In genomic region chr19:20318616-20319015, GRCh38 we compare ENCODE assay signal across 31 cellular contexts.
"Had no signal": no experiment of that assay in that cellular context is flagged by ENCODE, and none has a peak within 500 bp of the region (broad histone marks: within the 10 kb centered on the region; RNA-seq: fewer than 3 reads in every experiment).

No MANE protein-coding gene starts in this region.

- H3K27ac Mint-ChIP-seq: activated CD8-positive, alpha-beta T cell treated with anti-CD3 and anti-CD28 coated beads for 36 hours; activated naive CD4-positive, alpha-beta T cell treated with anti-CD3 and anti-CD28 coated beads, Interleukin-2, amount 10 ng/mL, durations not matched to agents 7 days and 5 days; activated naive CD4-positive, alpha-beta T cell treated with anti-CD3 and anti-CD28 coated beads, Interleukin-2, amount 50 U/mL, for 72 hours; activated naive CD8-positive, alpha-beta T cell treated with anti-CD3 and anti-CD28 coated beads, Interleukin-2, amount 10 ng/mL, durations not matched to agents 7 days and 5 days; activated T-helper 1 cell treated with anti-CD3 and anti-CD28 coated beads, Interleukin-12 subunit alpha, Interleukin-12 subunit beta, Interleukin-2, Interleukin-4 antibody, amounts not matched to agents 30 ng/mL and 10 ng/mL and 1 ng/mL, durations not matched to agents 14 hours and 24 hours and 36 hours; activated T-helper 2 cell treated with anti-CD3 and anti-CD28 coated beads, Interferon-gamma antibody, Interleukin-2, Interleukin-4, amounts not matched to agents 10 μg/mL and 5 μg/mL and 100 μg/mL, durations not matched to agents 14 hours and 24 hours and 36 hours; effector memory CD8-positive, alpha-beta T cell; T-helper 17 cell; T-helper 2 cell treated with Interferon-gamma antibody and Interleukin-4, amounts not matched to agents 5 μg/mL and 100 μg/mL, for 36 hours; WTC11 had no signal

- H3K4me1 Mint-ChIP-seq: activated naive CD4-positive, alpha-beta T cell treated with anti-CD3 and anti-CD28 coated beads, Interleukin-2, amount 10 ng/mL, durations not matched to agents 7 days and 5 days; activated naive CD8-positive, alpha-beta T cell treated with anti-CD3 and anti-CD28 coated beads, Interleukin-2, amount 10 ng/mL, durations not matched to agents 7 days and 5 days had no signal

- H3K36me3 Mint-ChIP-seq: activated naive CD4-positive, alpha-beta T cell treated with anti-CD3 and anti-CD28 coated beads, Interleukin-2, amount 10 ng/mL, durations not matched to agents 7 days and 5 days; activated naive CD4-positive, alpha-beta T cell treated with anti-CD3 and anti-CD28 coated beads, Interleukin-2, amount 50 U/mL, for 72 hours; WTC11 had no signal

- FAIRE-seq: astrocyte, colon, endometrium, endothelial cell of umbilical vein, frontal cortex had no signal

- H3K9me3 Mint-ChIP-seq: activated CD8-positive, alpha-beta T cell treated with anti-CD3 and anti-CD28 coated beads for 36 hours; effector memory CD8-positive, alpha-beta T cell had no signal

- ATAC-seq: activated CD8-positive, alpha-beta T cell treated with anti-CD3 and anti-CD28 coated beads for 36 hours; activated naive CD4-positive, alpha-beta T cell treated with anti-CD3 and anti-CD28 coated beads, Interleukin-2, amount 50 U/mL, for 72 hours; effector memory CD8-positive, alpha-beta T cell; esophagus mucosa; T-helper 17 cell; WTC11 had no signal

- DNase-seq: activated CD4-positive, alpha-beta T cell treated with anti-CD3 and anti-CD28 coated beads for 1 hour; activated CD4-positive, alpha-beta T cell treated with anti-CD3 and anti-CD28 coated beads for 4 hours; activated CD4-positive, alpha-beta T cell treated with anti-CD3 and anti-CD28 coated beads, Interleukin-2, amount 50 U/mL, for 1 hour; activated CD4-positive, alpha-beta T cell treated with anti-CD3 and anti-CD28 coated beads, Interleukin-2, amount 50 U/mL, for 48 hours; activated CD8-positive, alpha-beta memory T cell treated with anti-CD3 and anti-CD28 coated beads for 24 hours; activated CD8-positive, alpha-beta T cell treated with anti-CD3 and anti-CD28 coated beads for 36 hours; activated effector memory CD4-positive, alpha-beta T cell treated with anti-CD3 and anti-CD28 coated beads, Interleukin-2, amount 50 U/mL, for 16 hours; activated naive CD4-positive, alpha-beta T cell treated with anti-CD3 and anti-CD28 coated beads, Interleukin-2, amount 10 ng/mL, durations not matched to agents 7 days and 5 days; activated naive CD8-positive, alpha-beta T cell treated with anti-CD3 and anti-CD28 coated beads, Interleukin-2, amount 10 ng/mL, durations not matched to agents 7 days and 5 days; activated T-cell treated with anti-CD3 and anti-CD28 coated beads, Interleukin-2, amount 50 U/mL, for 48 hours; caudate nucleus; cortex of kidney; dermis blood vessel endothelial cell; effector CD4-positive, alpha-beta T cell; effector memory CD8-positive, alpha-beta T cell; foreskin fibroblast; head of caudate nucleus; T-helper 1 cell; T-helper 17 cell; T1000 had no signal

- H3K4me3 Mint-ChIP-seq: activated CD8-positive, alpha-beta T cell treated with anti-CD3 and anti-CD28 coated beads for 36 hours; activated naive CD4-positive, alpha-beta T cell treated with anti-CD3 and anti-CD28 coated beads, Interleukin-2, amount 10 ng/mL, durations not matched to agents 7 days and 5 days; activated naive CD8-positive, alpha-beta T cell treated with anti-CD3 and anti-CD28 coated beads, Interleukin-2, amount 10 ng/mL, durations not matched to agents 7 days and 5 days; activated T-helper 1 cell treated with anti-CD3 and anti-CD28 coated beads, Interleukin-12 subunit alpha, Interleukin-12 subunit beta, Interleukin-2, Interleukin-4 antibody, amounts not matched to agents 30 ng/mL and 10 ng/mL and 1 ng/mL, durations not matched to agents 14 hours and 24 hours and 36 hours; effector memory CD8-positive, alpha-beta T cell; T-helper 17 cell; T-helper 2 cell treated with Interferon-gamma antibody and Interleukin-4, amounts not matched to agents 5 μg/mL and 100 μg/mL, for 36 hours; WTC11 had no signal

- H3K27me3 Mint-ChIP-seq: activated CD8-positive, alpha-beta T cell treated with anti-CD3 and anti-CD28 coated beads for 36 hours; activated naive CD4-positive, alpha-beta T cell treated with anti-CD3 and anti-CD28 coated beads, Interleukin-2, amount 10 ng/mL, durations not matched to agents 7 days and 5 days; activated naive CD8-positive, alpha-beta T cell treated with anti-CD3 and anti-CD28 coated beads, Interleukin-2, amount 10 ng/mL, durations not matched to agents 7 days and 5 days; T-helper 17 cell had no signal
